Comparison of ENCODE assay signal across 8 cellular contexts in the genomic region with DNA sequence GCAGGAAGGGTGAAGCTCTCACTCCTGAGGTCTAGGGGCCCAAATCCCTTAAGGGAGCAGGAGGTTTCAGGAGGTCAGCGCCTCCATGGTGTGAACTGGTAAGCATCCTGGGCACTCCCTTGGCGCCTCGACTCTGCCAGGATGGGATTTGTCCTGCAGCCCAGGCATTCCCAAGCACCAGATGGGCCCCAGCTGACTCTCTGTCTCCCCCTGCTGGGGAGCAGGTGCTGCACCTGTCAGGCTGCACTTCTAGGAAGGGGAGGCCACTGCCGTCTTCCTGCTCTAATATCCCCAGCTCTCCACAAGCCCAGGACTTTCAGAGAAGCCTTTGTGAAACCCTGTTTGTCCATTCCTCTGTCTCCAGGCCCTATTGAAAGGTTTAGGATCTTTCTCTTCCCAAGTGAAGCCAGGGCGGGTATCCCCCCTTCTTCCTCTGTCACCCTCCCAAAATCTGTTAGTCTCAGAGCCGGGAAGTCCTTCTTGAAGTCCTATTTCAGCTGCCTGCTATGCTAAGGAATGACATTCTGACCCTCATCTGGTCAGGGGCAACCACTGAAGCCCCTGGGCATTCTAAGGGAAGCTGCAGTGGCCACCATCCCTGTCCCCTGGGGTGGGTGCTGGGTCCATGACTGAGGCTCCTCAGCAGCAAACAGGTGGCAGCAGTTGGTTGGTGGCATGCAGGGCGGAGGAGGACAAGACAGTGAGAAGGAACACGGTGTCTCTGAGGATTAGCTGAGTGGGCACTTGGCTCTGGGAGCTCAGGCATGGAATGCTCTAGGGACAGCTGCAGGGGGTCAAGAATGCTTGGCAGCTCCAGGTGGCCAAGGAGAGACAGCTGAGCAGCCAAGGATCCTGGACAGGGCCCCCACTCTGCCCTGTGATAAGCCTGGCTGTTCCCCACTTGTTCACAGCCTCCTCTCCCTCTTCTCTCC. TPM values are rescaled to one million over a fixed set of nuclear protein-coding genes. Genes with fewer than 3 reads are reported as not detected.
DNase-seq lines count a peak whose midpoint lies in the region; ATAC-seq, FAIRE-seq and TF ChIP-seq lines count a peak whose summit lies in the region.

No MANE protein-coding gene starts in this region.

- H3K36me3 Mint-ChIP-seq in Caco-2 (ENCODE audit: insufficient read depth, unreplicated experiment) (peaks cover 50% of the 10 kb centered on the region), HFFc6 (ENCODE audit: low read depth) (no peaks in the 10 kb centered on the region)

- peaks cover 71% of the 10 kb centered on the region for H3K4me1 ChIP-seq in Caco-2
- H3K4me1 ChIP-seq in adrenal gland (replicated peaks in 1 of 2), result peaks cover 1 to 3% of the 10 kb centered on the region in 2 donors
- peaks cover 0 to 17% (median 0%) of the 10 kb centered on the region in 9 donors for H3K4me1 ChIP-seq in heart right ventricle
- peaks cover 47% of the 10 kb centered on the region for H3K4me1 ChIP-seq in skeletal muscle satellite cell (ENCODE audit: control insufficient read depth, insufficient read depth, low read length)

- no peaks in the 10 kb centered on the region for H3K27me3 ChIP-seq in Caco-2 (replicated peaks; ENCODE audit: control insufficient read depth, insufficient read depth, low read length)
- H3K27me3 ChIP-seq in adrenal gland, result no peaks in the 10 kb centered on the region
- peaks cover 0 to 4% (median 0%) of the 10 kb centered on the region in 7 donors for H3K27me3 ChIP-seq in heart right ventricle
- no peaks in the 10 kb centered on the region for H3K27me3 ChIP-seq in skeletal muscle satellite cell (ENCODE audit: control insufficient read depth, insufficient read depth, low read length)

- intact Hi-C loops in Caco-2 (cut with micrococcal nuclease; ENCODE audit: unreplicated experiment), result loop anchor here (2.0 to 5.0 kb wide), 2 partner anchors 45 to 134 kb away; a partner anchor contains a TSS
- intact Hi-C loops in adrenal gland (cut with DNase I), result loop anchor here in 1 of 2 donors (5.0 kb wide), 1 partner anchor 55 kb away; no protein-coding TSS in a partner anchor
- intact Hi-C loops in heart right ventricle (cut with DNase I), result loop anchor here (1.0 to 5.0 kb wide), 10 partner anchors 40 to 135 kb away; no protein-coding TSS in a partner anchor

- TF ChIP-seq CTCF in Caco-2 (IDR thresholded peaks at IDR 0.05; ENCODE audit: insufficient read depth in 1 of 2, low read depth in 1 of 2, low read length in 1 of 2, severe bottlenecking in 1 of 2, unreplicated experiment in 1 of 2) (peak; percentile 81 to 82), HFFc6 (IDR thresholded peaks at IDR 0.05) (peak; percentile 96), adrenal gland (IDR thresholded peaks at IDR 0.05) (peak; percentile 71 to 87 (median 78)), heart right ventricle (IDR thresholded peaks at IDR 0.05) (peak; percentile 62 to 87 (median 80))

- CTCF ChIA-PET in Caco-2 (lab: Charles Lee), result interaction anchor here (0.6 to 2.8 kb wide), 14 partner anchors 16 to 1731 kb away, joined by 3 to 14 read pairs (median 4); no protein-coding TSS in a partner anchor

- POLR2A ChIA-PET in Caco-2 (lab: Charles Lee), result no interaction called here

- H3K27me3 Mint-ChIP-seq in Caco-2 (ENCODE audit: insufficient read depth, unreplicated experiment) (no peaks in the 10 kb centered on the region), HFFc6 (ENCODE audit: insufficient read depth) (no peaks in the 10 kb centered on the region; the same call in 1 of the 2 replicates)

- peak overlapping the region; percentile 69 for H3K27ac Mint-ChIP-seq in Caco-2 (ENCODE audit: unreplicated experiment)
- no peak overlapping the region for H3K27ac Mint-ChIP-seq in HFFc6

- H3K9me3 ChIP-seq in Caco-2 (no peaks in the 10 kb centered on the region), adrenal gland (replicated peaks in 1 of 3) (no peaks in the 10 kb centered on the region), heart right ventricle (no peaks in the 10 kb centered on the region), skeletal muscle satellite cell (replicated peaks; ENCODE audit: low read length) (no peaks in the 10 kb centered on the region)

- FAIRE-seq in RCC 7860 (lab: Jason Lieb, UNC), result no peak

- peak overlapping the region; percentile 11 for H3K9ac ChIP-seq in skeletal muscle satellite cell (ENCODE audit: low read depth, low read length)

- H3K36me3 ChIP-seq in Caco-2 (ENCODE audit: control insufficient read depth, insufficient read depth, low read length), result no peaks in the 10 kb centered on the region
- no peaks in the 10 kb centered on the region for H3K36me3 ChIP-seq in adrenal gland (replicated peaks in 1 of 2)
- H3K36me3 ChIP-seq in heart right ventricle, result no peaks in the 10 kb centered on the region
- no peaks in the 10 kb centered on the region for H3K36me3 ChIP-seq in skeletal muscle satellite cell (ENCODE audit: insufficient read depth, low read length)

- no peak overlapping the region for H3K4me3 Mint-ChIP-seq in Caco-2 (ENCODE audit: unreplicated experiment)
- H3K4me3 Mint-ChIP-seq in HFFc6, result no peak overlapping the region

- H3K4me1 Mint-ChIP-seq in Caco-2 (ENCODE audit: low read depth, unreplicated experiment) (peaks cover 64% of the 10 kb centered on the region), HFFc6 (ENCODE audit: low read depth) (peaks cover 26% of the 10 kb centered on the region)

- H3K27ac ChIP-seq in adrenal gland (no peak overlapping the region), heart right ventricle (no peak overlapping the region)

- no peak overlapping the region for H3K4me2 ChIP-seq in skeletal muscle satellite cell (ENCODE audit: low read length)

- no peak for TF ChIP-seq POLR2A in adrenal gland (IDR thresholded peaks at IDR 0.05)

- H3K4me3 ChIP-seq in Caco-2 (ENCODE audit: low read depth, low read length) (no peak overlapping the region), adrenal gland (no peak overlapping the region), heart right ventricle (no peak overlapping the region), skeletal muscle satellite cell (ENCODE audit: low read length) (no peak overlapping the region)

- 54 to 61% (median 58%) methylated on average over 4 to 8 of the region's 8 CpGs for WGBS in adrenal gland, 4 donors
- WGBS in heart right ventricle, 2 donors, result 52% methylated on average over 8 of the region's 8 CpGs

- H3K9me3 Mint-ChIP-seq in Caco-2 (ENCODE audit: unreplicated experiment), result no peaks in the 10 kb centered on the region
- H3K9me3 Mint-ChIP-seq in HFFc6, result no peaks in the 10 kb centered on the region

- no TSS peak for BruUV-seq in Caco-2 (replicated peaks; lab: Mats Ljungman, UMichigan)

- DNase-seq in Caco-2, result peak; percentile 63 to 80
- peak; percentile 50 for DNase-seq in HFFc6
- peak; percentile 42 for DNase-seq in RCC 7860 (ENCODE audit: low spot score)
- peak; percentile 50 to 78 (median 65) for DNase-seq in adrenal gland
- DNase-seq in heart right ventricle, result peak; percentile 56

- peak; percentile 57 to 82 (median 72) for ATAC-seq in heart right ventricle
- no peak for ATAC-seq in GM19455 (IDR thresholded peaks at IDR 0.05; ENCODE audit: unreplicated experiment)
- no peak for ATAC-seq in HG03135 (IDR thresholded peaks at IDR 0.05; ENCODE audit: unreplicated experiment)

RNA-seq across cellular contexts. Expression of a gene that starts 3.2 kb away (rescaled TPM):
- total RNA-seq in Caco-2 (2022) (19.7 and 25.9 TPM in 2 replicates), adrenal gland (not detected), heart right ventricle (not detected)
- not detected for total RNA-seq in HFFc6 (2021; fragmentation: NEBNext Ultra II Directional; extraction: Animal tissue kit (Norgen Biotek cat#: 25700))
- polyA plus RNA-seq in adrenal gland (under 1 TPM in 1 of 3 donors, not detected in 2; 0.64 TPM), heart right ventricle (not detected)
- 0.51 and 27.7 TPM in 2 replicates for total RNA-seq in skeletal muscle satellite cell (2012; rRNA removed)

RNA-seq across cellular contexts. Expression of a gene that starts 14.1 kb away (rescaled TPM):
- total RNA-seq in Caco-2 (2022) (199 and 235 TPM in 2 replicates), adrenal gland (1 to 10 TPM in 3 of 8 donors, under 1 TPM in 5; 0.24 to 2.0 (median 0.74) TPM), heart right ventricle (10 to 100 TPM in 1 of 10 donors, 1 to 10 TPM in 3, under 1 TPM in 5, not detected in 1; 0.15 to 11.0 (median 0.42) TPM)
- total RNA-seq in HFFc6 (2021; fragmentation: NEBNext Ultra II Directional; extraction: Animal tissue kit (Norgen Biotek cat#: 25700)), result not detected
- polyA plus RNA-seq in adrenal gland (10 to 100 TPM in 1 of 3 donors, 1 to 10 TPM in 1, under 1 TPM in 1; 0.53 to 19.1 (median 5.3) TPM), heart right ventricle (10 to 100 TPM in 1 of 2 donors, 1 to 10 TPM in 1; 2.2 to 14.3 TPM)
- total RNA-seq in skeletal muscle satellite cell (2012; rRNA removed), result 4.6 and 63.6 TPM in 2 replicates

RNA-seq across cellular contexts. Expression of a gene that starts 44.9 kb away (rescaled TPM):
- total RNA-seq in Caco-2 (2022) (46.0 and 50.4 TPM in 2 replicates), adrenal gland (1 to 10 TPM in 1 of 8 donors, under 1 TPM in 7; 0.14 to 1.7 (median 0.66) TPM), heart right ventricle (10 to 100 TPM in 4 of 10 donors, 1 to 10 TPM in 6; 5.1 to 12.2 (median 9.3) TPM)
- 1 to 10 TPM in 2 of 6 experiments, under 1 TPM in 4; 0.25 to 5.5 (median 0.53) TPM for total RNA-seq in HFFc6 (2021; fragmentation: NEBNext Ultra II Directional; extraction: Animal tissue kit (Norgen Biotek cat#: 25700))
- polyA plus RNA-seq in adrenal gland (under 1 TPM; 0.47 to 0.56 (median 0.49) TPM), heart right ventricle (1 to 10 TPM; 1.8 to 8.3 TPM)
- 0.25 and 2.2 TPM in 2 replicates for total RNA-seq in skeletal muscle satellite cell (2012; rRNA removed)

RNA-seq across cellular contexts. Expression of a gene that starts 57.0 kb away (rescaled TPM):
- not detected in 2 replicates for total RNA-seq in Caco-2 (2022)
- total RNA-seq in HFFc6 (2021; fragmentation: NEBNext Ultra II Directional; extraction: Animal tissue kit (Norgen Biotek cat#: 25700)), result not detected
- 1 to 10 TPM in 1 of 8 donors, under 1 TPM in 6, not detected in 1; 0.14 to 1.9 (median 0.51) TPM for total RNA-seq in adrenal gland
- 1 to 10 TPM in 2 of 3 donors, under 1 TPM in 1; 0.13 to 6.5 (median 1.1) TPM for polyA plus RNA-seq in adrenal gland
- 1 to 10 TPM in 1 of 10 donors, under 1 TPM in 5, not detected in 4; 0.05 to 1.3 (median 0.28) TPM for total RNA-seq in heart right ventricle
- polyA plus RNA-seq in heart right ventricle, result not detected
- not detected in 2 replicates for total RNA-seq in skeletal muscle satellite cell (2012; rRNA removed)

Comparison
In these comparisons a context has a peak if more than half of its experiments do, and no peak if none do; other contexts are left out.
1. ATAC-seq: peak in heart right ventricle (8 of 8); none in GM19455 (single experiment) and HG03135 (single experiment).
2. RNA of a gene that starts 3.2 kb away (total RNA-seq): 19.7 to 25.9 TPM in Caco-2; not detected in HFFc6, not detected in adrenal gland and not detected in heart right ventricle; every median in the first group is over 10 times any median in the second.
3. RNA of a gene that starts 14.1 kb away (total RNA-seq): 199 to 235 TPM in Caco-2; 0.24 to 2.0 TPM in adrenal gland, 0.15 to 11.0 TPM in heart right ventricle and not detected in HFFc6; every median in the first group is over 10 times any median in the second.
4. Peak in every context shown above with its lines, with median percentiles within 50 percentile points of each other: DNase-seq and CTCF ChIP-seq.